Comparison of ENCODE assay signal across 19 cellular contexts in the genomic region with DNA sequence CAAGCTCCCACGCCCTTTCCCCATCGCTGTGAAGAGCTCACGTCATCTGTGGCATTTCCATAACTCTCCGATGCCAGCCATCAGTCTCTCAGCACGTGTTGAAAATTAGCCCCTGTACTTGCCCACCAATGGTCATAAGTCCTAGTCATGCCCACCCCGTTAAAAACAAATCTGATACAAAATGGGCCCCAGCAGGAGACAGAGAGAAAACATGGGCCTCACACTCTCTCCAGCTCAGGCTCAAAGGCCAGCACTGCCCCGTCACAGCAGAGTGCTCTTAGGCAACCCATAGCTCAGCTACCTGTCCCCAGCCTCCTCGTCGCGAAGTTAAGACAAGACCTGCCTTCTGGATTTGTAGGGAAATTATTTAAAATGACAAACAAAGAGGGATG. TPM values are rescaled to one million over a fixed set of nuclear protein-coding genes. Genes with fewer than 3 reads are reported as not detected.
A peak's percentile ranks its signal among the peaks of the same experiment; 100 is the strongest.
DNase-seq lines count a peak whose midpoint lies in the region; ATAC-seq, FAIRE-seq and TF ChIP-seq lines count a peak whose summit lies in the region.
"Had no signal": no experiment of that assay in that cellular context is flagged by ENCODE, and none has a peak within 500 bp of the region (broad histone marks: within the 10 kb centered on the region; RNA-seq: fewer than 3 reads in every experiment).

No MANE protein-coding gene starts in this region.

- no peak for DNase-seq in T-helper 1 cell
- DNase-seq in HepG2 (ENCODE audit: low spot score), result peak; percentile 48
- DNase-seq in right lobe of liver, result no peak
- DNase-seq in K562 (ENCODE audit: extremely low read depth in 1 of 4, low spot score in 3 of 4), result no peak
- no peak for DNase-seq in lower lobe of right lung
- no peak for DNase-seq in NOMO-1 treated with DMSO at 0.1 percent for 48 hours (lab: John Stamatoyannopoulos, UW; ENCODE audit: unreplicated experiment)
- DNase-seq: BE2C; CD8-positive, alpha-beta T cell; DMS79 treated with DMSO at 0.1 percent for 48 hours; NCI-H1105; NCI-H1694; NCI-H510A treated with DMSO at 0.1 percent for 48 hours; NCI-H82; PC-9 had no signal

- WGBS in HepG2 (ENCODE audit: low lambda C conversion rate), result 36% methylated on average over 10 of the region's 10 CpGs
- 74% methylated on average over 3 of the region's 10 CpGs for WGBS in right lobe of liver (ENCODE audit: insufficient coverage, low coverage, low lambda C conversion rate, missing lambda C conversion rate)
- WGBS in K562 (ENCODE audit: insufficient coverage, low coverage, missing lambda C conversion rate), result 71% methylated on average over 10 of the region's 10 CpGs

- H3K9me3 ChIP-seq in HepG2 (ENCODE audit: low read length) (no peaks in the 10 kb centered on the region), right lobe of liver (no peaks in the 10 kb centered on the region), K562 (replicated peaks; ENCODE audit: control insufficient read depth, insufficient read depth, low read depth, low read length) (no peaks in the 10 kb centered on the region), lower lobe of right lung (no peaks in the 10 kb centered on the region)
- H3K9me3 ChIP-seq: BE2C, HAP-1 had no signal

- TF ChIP-seq EP300 in HepG2 (IDR thresholded peaks at IDR 0.05; ENCODE audit: low read depth in 2 of 2, low read length in 2 of 2), result no peak
- no peak for TF ChIP-seq EP300 in HepG2 (CRISPR knock-in tag; IDR thresholded peaks at IDR 0.05; ENCODE audit: borderline replicate concordance)
- TF ChIP-seq EP300 in K562 (IDR thresholded peaks at IDR 0.05; ENCODE audit: low read length), result no peak

- intact Hi-C loops in HepG2 (cut with micrococcal nuclease; ENCODE audit: unreplicated experiment) (no loop called here), right lobe of liver (cut with DNase I) (no loop called here), K562 (cut with micrococcal nuclease) (no loop called here), lower lobe of right lung (cut with DNase I) (no loop called here)

- H3K9ac ChIP-seq in HepG2 (ENCODE audit: insufficient read depth, low read depth, low read length) (no peak overlapping the region; the same call in 1 of the 2 replicates), K562 (ENCODE audit: insufficient read depth in 1 of 2, low read depth in 2 of 2, low read length in 2 of 2) (no peak overlapping the region)

- H3K27me3 Mint-ChIP-seq in T-helper 1 cell treated with Interleukin-12 subunit alpha and Interleukin-12 subunit beta and Interleukin-4 antibody, amounts not matched to agents 30 μg/mL and 1 μg/mL, for 36 hours (ENCODE audit: low read depth), result no peaks in the 10 kb centered on the region
- H3K27me3 Mint-ChIP-seq: IgD-negative memory B cell had no signal

- peaks cover 6% of the 10 kb centered on the region for H3K36me3 Mint-ChIP-seq in T-helper 1 cell treated with Interleukin-12 subunit alpha and Interleukin-12 subunit beta and Interleukin-4 antibody, amounts not matched to agents 30 μg/mL and 1 μg/mL, for 36 hours (ENCODE audit: low read depth)

- H3K79me2 ChIP-seq in HepG2 (ENCODE audit: insufficient read depth, low read length), result peaks cover 56% of the 10 kb centered on the region
- peaks cover 52% of the 10 kb centered on the region for H3K79me2 ChIP-seq in K562 (ENCODE audit: control insufficient read depth, insufficient read depth, low read length)

- peak; percentile 34 for FAIRE-seq in HepG2 (lab: Jason Lieb, UNC)
- no peak for FAIRE-seq in K562 (lab: Jason Lieb, UNC)

- BruUV-seq in HepG2 (replicated peaks; lab: Mats Ljungman, UMichigan), result TSS peak; percentile 29
- BruUV-seq in K562 (replicated peaks; lab: Mats Ljungman, UMichigan), result TSS peak; percentile 17

- H3K4me1 ChIP-seq in HepG2 (ENCODE audit: insufficient read depth, low read length) (peaks cover 51% of the 10 kb centered on the region), right lobe of liver (peaks cover 0 to 8% (median 0%) of the 10 kb centered on the region in 4 donors), K562 (replicated peaks in 1 of 2; ENCODE audit: control insufficient read depth in 2 of 2, insufficient read depth in 2 of 2, low read length in 2 of 2) (peaks cover 8 to 30% of the 10 kb centered on the region in 2 experiments; a peak in 4 of 5 replicates), lower lobe of right lung (peaks cover 7% of the 10 kb centered on the region)
- H3K4me1 ChIP-seq: BE2C, HAP-1 had no signal

- H3K27me3 ChIP-seq in HepG2 (ENCODE audit: control insufficient read depth in 1 of 2, insufficient read depth in 2 of 2, low read length in 2 of 2) (no peaks in the 10 kb centered on the region), right lobe of liver (no peaks in the 10 kb centered on the region), K562 (ENCODE audit: control insufficient read depth in 2 of 2, insufficient read depth in 2 of 2, low read length in 2 of 2) (no peaks in the 10 kb centered on the region), lower lobe of right lung (ENCODE audit: low read depth) (peaks cover 4% of the 10 kb centered on the region)
- H3K27me3 ChIP-seq: BE2C had no signal

- H3K4me3 Mint-ChIP-seq in T-helper 1 cell treated with Interleukin-12 subunit alpha and Interleukin-12 subunit beta and Interleukin-4 antibody, amounts not matched to agents 30 μg/mL and 1 μg/mL, for 36 hours, result peak overlapping the region; percentile 18
- H3K4me3 Mint-ChIP-seq: CD8-positive, alpha-beta T cell had no signal

- peak overlapping the region; percentile 52 for H3K27ac ChIP-seq in HepG2 (ENCODE audit: extremely low read length, insufficient read depth, low read length)
- H3K27ac ChIP-seq in right lobe of liver, result no peak overlapping the region
- no peak overlapping the region for H3K27ac ChIP-seq in K562 (ENCODE audit: extremely low read depth, low read depth, low read length)
- no peak overlapping the region for H3K27ac ChIP-seq in lower lobe of right lung
- H3K27ac ChIP-seq: 22Rv1, PC-9 had no signal

- in situ Hi-C loops in HepG2 (cut with HindIII; ENCODE audit: extremely low pct_ligation_motif_present, low pct_unique_long_range_greater_than_20kb) (loop anchor here (25.0 kb wide), 3 partner anchors 141 to 516 kb away; a partner anchor contains a TSS), K562 (cut with MboI) (no loop called here)

- H3K4me2 ChIP-seq in HepG2 (ENCODE audit: low read depth, low read length) (peak overlapping the region; percentile 60), K562 (ENCODE audit: insufficient read depth, low read length) (peak overlapping the region; percentile 30; the same call in 1 of the 2 replicates)
- H3K4me2 ChIP-seq: PC-9 had no signal

- no peaks in the 10 kb centered on the region for H3K9me1 ChIP-seq in K562 (ENCODE audit: control insufficient read depth, insufficient read depth, low read length)

- H3K4me1 Mint-ChIP-seq in T-helper 1 cell treated with Interleukin-12 subunit alpha and Interleukin-12 subunit beta and Interleukin-4 antibody, amounts not matched to agents 30 μg/mL and 1 μg/mL, for 36 hours (ENCODE audit: low read depth), result peaks cover 43% of the 10 kb centered on the region

- H4K20me1 ChIP-seq in HepG2 (ENCODE audit: insufficient read depth, low read length) (peaks cover 6% of the 10 kb centered on the region; the same call in 1 of the 2 replicates), K562 (replicated peaks; ENCODE audit: control insufficient read depth, insufficient read depth, low read length) (peaks cover 6% of the 10 kb centered on the region; the same call in 1 of the 2 replicates)

- TF ChIP-seq CTCF in HepG2 (CRISPR knock-in tag; IDR thresholded peaks at IDR 0.05) (no peak), right lobe of liver (IDR thresholded peaks at IDR 0.05) (no peak), K562 (IDR thresholded peaks at IDR 0.05 in 2 of 3, conservative IDR thresholded peaks at IDR 0.05 in 1 of 3; ENCODE audit: insufficient read depth in 2 of 3, low read depth in 1 of 3, low read length in 3 of 3) (no peak), lower lobe of right lung (IDR thresholded peaks at IDR 0.05) (no peak)

- ATAC-seq in HepG2, result peak; percentile 77
- ATAC-seq in right lobe of liver, result no peak
- no peak for ATAC-seq in K562
- no peak for ATAC-seq in HG02884 (IDR thresholded peaks at IDR 0.05; ENCODE audit: unreplicated experiment)
- no peak for ATAC-seq in lower lobe of right lung
- ATAC-seq: CD8-positive, alpha-beta T cell had no signal

- no peak for TF ChIP-seq POLR2A in HepG2 (IDR thresholded peaks at IDR 0.05; ENCODE audit: insufficient read depth in 1 of 2, low read depth in 2 of 2, low read length in 2 of 2)
- TF ChIP-seq POLR2A in right lobe of liver (IDR thresholded peaks at IDR 0.05), result no peak
- no peak for TF ChIP-seq POLR2A in K562 (conservative IDR thresholded peaks at IDR 0.05)

- H3K27ac Mint-ChIP-seq in T-helper 1 cell treated with Interleukin-12 subunit alpha and Interleukin-12 subunit beta and Interleukin-4 antibody, amounts not matched to agents 30 μg/mL and 1 μg/mL, for 36 hours, result peak overlapping the region; percentile 28
- H3K27ac Mint-ChIP-seq: CD8-positive, alpha-beta T cell had no signal

- CTCF ChIA-PET in HepG2 (lab: Yijun Ruan, JAX; ENCODE audit: low intra/inter-chr PET ratio, low total read pairs) (no interaction called here), K562 (lab: Yijun Ruan, JAX; ENCODE audit: low intra/inter-chr PET ratio) (no interaction called here)

- TF ChIP-seq RAD21 in HepG2 (CRISPR knock-in tag; IDR thresholded peaks at IDR 0.05), result no peak
- no peak for TF ChIP-seq RAD21 in K562 (CRISPR knock-in tag; conservative IDR thresholded peaks at IDR 0.05 in 1 of 2, IDR thresholded peaks at IDR 0.05 in 1 of 2)

- H3K36me3 ChIP-seq in HepG2 (replicated peaks in 1 of 2; ENCODE audit: control insufficient read depth in 1 of 2, insufficient read depth in 2 of 2, low read length in 2 of 2) (no peaks in the 10 kb centered on the region; a peak in 1 of 5 replicates), right lobe of liver (no peaks in the 10 kb centered on the region), K562 (ENCODE audit: control insufficient read depth, insufficient read depth, low read length) (0 out of 3 replicates have a peak, but pooled peaks cover 3% of the 10 kb centered on the region), lower lobe of right lung (no peaks in the 10 kb centered on the region)
- H3K36me3 ChIP-seq: BE2C, HAP-1 had no signal

- H3K4me3 ChIP-seq in HepG2 (replicated peaks in 1 of 3; ENCODE audit: insufficient read depth in 1 of 3, low read depth in 2 of 3, low read length in 3 of 3) (peak overlapping the region in 1 of 3 experiments; percentile 29; a peak in 1 of 6 replicates), right lobe of liver (no peak overlapping the region), K562 (no peak overlapping the region), lower lobe of right lung (no peak overlapping the region)
- H3K4me3 ChIP-seq: HAP-1, PC-9 had no signal

- H2AFZ ChIP-seq in HepG2 (ENCODE audit: low read length), result no peak overlapping the region
- H2AFZ ChIP-seq in K562 (ENCODE audit: low read depth, low read length), result no peak overlapping the region
- H2AFZ ChIP-seq: PC-9 had no signal

- POLR2A ChIA-PET in HepG2 (lab: Yijun Ruan, JAX), result interaction anchor here (0.7 to 0.8 kb wide), 2 partner anchors 9 to 64 kb away, joined by 3 read pairs; no protein-coding TSS in a partner anchor
- POLR2A ChIA-PET in K562 (lab: Yijun Ruan, JAX), result no interaction called here

- no peaks in the 10 kb centered on the region for H3K9me3 Mint-ChIP-seq in T-helper 1 cell treated with Interleukin-12 subunit alpha and Interleukin-12 subunit beta and Interleukin-4 antibody, amounts not matched to agents 30 μg/mL and 1 μg/mL, for 36 hours
- H3K9me3 Mint-ChIP-seq: CD8-positive, alpha-beta T cell; IgD-negative memory B cell had no signal

RNA-seq across cellular contexts. Expression of a gene that starts 5.2 kb away (rescaled TPM):
- total RNA-seq in HepG2 (2016; rRNA removed; fragmentation: Illumina TruSeq; extraction: Trizol), result 6.0 and 38.8 TPM in 2 replicates
- total RNA-seq in HepG2 (2016; cell fraction: cytosol; rRNA removed; fragmentation: Illumina TruSeq; extraction: Trizol; ENCODE audit: low read depth), result 8.7 and 12.0 TPM in 2 replicates
- total RNA-seq in HepG2 (2016; cell fraction: insoluble cytoplasmic fraction; rRNA removed; fragmentation: Illumina TruSeq; extraction: Trizol), result 8.1 and 44.9 TPM in 2 replicates
- 3.0 and 5.0 TPM in 2 replicates for total RNA-seq in HepG2 (2016; cell fraction: membrane; rRNA removed; fragmentation: Illumina TruSeq; extraction: Trizol)
- 71.1 and 101 TPM in 2 replicates for total RNA-seq in HepG2 (2016; cell fraction: nucleus; rRNA removed; fragmentation: Illumina TruSeq; extraction: Trizol)
- polyA plus RNA-seq in HepG2 (2011; rRNA removed), result 89.0 and 104 TPM in 2 replicates
- polyA plus RNA-seq in HepG2 (2011; cell fraction: cytosol; rRNA removed), result 13.5 and 14.7 TPM in 2 replicates
- polyA plus RNA-seq in HepG2 (2011; cell fraction: nucleus; rRNA removed), result 711 and 815 TPM in 2 replicates
- polyA plus RNA-seq in HepG2 (2012), result 130 and 139 TPM in 2 replicates
- polyA plus RNA-seq in HepG2 (2016; cell fraction: cytosol; fragmentation: Illumina TruSeq; extraction: Trizol; ENCODE audit: low read depth), result 0.51 TPM in 2 replicates
- polyA plus RNA-seq in HepG2 (2016; cell fraction: insoluble cytoplasmic fraction; fragmentation: Illumina TruSeq; extraction: Trizol; ENCODE audit: low read depth), result 8.9 and 11.6 TPM in 2 replicates
- polyA plus RNA-seq in HepG2 (2016; cell fraction: membrane; fragmentation: Illumina TruSeq; extraction: Trizol; ENCODE audit: low read depth), result 0.92 and 2.1 TPM in 2 replicates
- 435 and 480 TPM in 2 replicates for polyA plus RNA-seq in HepG2 (2016; cell fraction: nucleus; fragmentation: Illumina TruSeq; extraction: Trizol; ENCODE audit: insufficient read depth, low read depth)
- polyA minus RNA-seq in HepG2 (2011; rRNA and poly(A)+ RNA removed; ENCODE audit: low replicate concordance), result 8.7 and 19.2 TPM in 2 replicates
- polyA minus RNA-seq in HepG2 (2011; cell fraction: cytosol; rRNA and poly(A)+ RNA removed), result 3.5 and 5.4 TPM in 2 replicates
- 122 and 148 TPM in 2 replicates for polyA minus RNA-seq in HepG2 (2011; cell fraction: nucleus; rRNA and poly(A)+ RNA removed)
- total RNA-seq in right lobe of liver, result 10 to 100 TPM; 21.9 to 53.4 (median 30.8) TPM
- total RNA-seq in K562 (2011; cell fraction: chromatin; rRNA removed; ENCODE audit: low replicate concordance), result 390 and 496 TPM in 2 replicates
- 104 and 126 TPM in 2 replicates for total RNA-seq in K562 (2011; cell fraction: nucleolus; rRNA removed)
- total RNA-seq in K562 (2011; cell fraction: nucleoplasm; rRNA removed), result 172 and 193 TPM in 2 replicates
- total RNA-seq in K562 (2014; rRNA removed), result 42.7 and 54.1 TPM in 2 replicates
- total RNA-seq in K562 (2014; rRNA removed; fragmentation: Illumina TruSeq; extraction: Trizol), result 45.5 and 53.2 TPM in 2 replicates
- 33.8 TPM in 2 replicates for total RNA-seq in K562 (2015; rRNA removed; fragmentation: Illumina TruSeq; extraction: Trizol)
- 65.3 and 79.5 TPM in 2 replicates for total RNA-seq in K562 (2021)
- polyA plus RNA-seq in K562 (2011; rRNA removed), result 120 and 133 TPM in 2 replicates
- 20.2 and 43.3 TPM in 2 replicates for polyA plus RNA-seq in K562 (2011; cell fraction: cytosol; rRNA removed)
- 403 and 445 TPM in 2 replicates for polyA plus RNA-seq in K562 (2011; cell fraction: nucleus; rRNA removed)
- 46.7 and 119 TPM in 2 replicates for polyA plus RNA-seq in K562 (2012)
- polyA plus RNA-seq in K562 (2014; fragmentation: Illumina TruSeq; extraction: Trizol), result 63.1 and 84.4 TPM in 2 replicates
- 10 to 100 TPM in 1 of 2 experiments, 1 to 10 TPM in 1; 7.9 to 10.2 TPM for polyA plus RNA-seq in K562 (2014; fragmentation: Nextera tagmentation; extraction: Ambion mirVana)
- polyA plus RNA-seq in K562 (2014; rRNA removed), result 166 and 236 TPM in 2 replicates
- 15.1 and 27.9 TPM in 2 replicates for polyA minus RNA-seq in K562 (2011; rRNA and poly(A)+ RNA removed)
- polyA minus RNA-seq in K562 (2011; cell fraction: cytosol; rRNA and poly(A)+ RNA removed), result 7.1 and 13.0 TPM in 2 replicates
- polyA minus RNA-seq in K562 (2011; cell fraction: nucleus; rRNA and poly(A)+ RNA removed), result 54.5 and 77.9 TPM in 2 replicates
- total RNA-seq in lower lobe of right lung, result 55.5 TPM
